9 cellular contexts compared by ENCODE assay signal in genomic region chr12:111447571-111448265, GRCh38. TPM values are rescaled to one million over a fixed set of nuclear protein-coding genes. Genes with fewer than 3 reads are reported as not detected.
DNase-seq lines count a peak whose midpoint lies in the region; ATAC-seq and TF ChIP-seq lines count a peak whose summit lies in the region.
"Had no signal": no experiment of that assay in that cellular context is flagged by ENCODE, and none has a peak within 500 bp of the region (broad histone marks: within the 10 kb centered on the region; RNA-seq: fewer than 3 reads in every experiment).

No MANE protein-coding gene starts in this region.

- no peak overlapping the region for H3K4me3 Mint-ChIP-seq in activated T-cell treated with anti-CD3 and anti-CD28 coated beads, Interleukin-2, amount 50 U/mL, for 24 hours
- H3K4me3 Mint-ChIP-seq in activated T-cell treated with anti-CD3 and anti-CD28 coated beads, Interleukin-2, amount 50 U/mL, for 4 hours, result no peak overlapping the region
- no peak overlapping the region for H3K4me3 Mint-ChIP-seq in activated CD8-positive, alpha-beta memory T cell treated with anti-CD3 and anti-CD28 coated beads, Interleukin-2, amount 10 ng/mL, durations not matched to agents 7 days and 5 days

- ATAC-seq in activated T-cell treated with anti-CD3 and anti-CD28 coated beads, Interleukin-2, amount 50 U/mL, for 4 hours, result no peak
- no peak for ATAC-seq in activated CD8-positive, alpha-beta memory T cell treated with anti-CD3 and anti-CD28 coated beads, Interleukin-2, amount 10 ng/mL, durations not matched to agents 7 days and 5 days

- H3K4me3 ChIP-seq in lower leg skin (ENCODE audit: low read depth, poor library complexity, severe bottlenecking) (no peak overlapping the region), transverse colon (no peak overlapping the region), MG63 (no peak overlapping the region)

- H3K36me3 Mint-ChIP-seq in activated T-cell treated with anti-CD3 and anti-CD28 coated beads, Interleukin-2, amount 50 U/mL, for 24 hours (ENCODE audit: low read depth), result peaks cover 84% of the 10 kb centered on the region
- H3K36me3 Mint-ChIP-seq in activated T-cell treated with anti-CD3 and anti-CD28 coated beads, Interleukin-2, amount 50 U/mL, for 4 hours (ENCODE audit: insufficient read depth), result peaks cover 37% of the 10 kb centered on the region
- H3K36me3 Mint-ChIP-seq in activated CD8-positive, alpha-beta memory T cell treated with anti-CD3 and anti-CD28 coated beads, Interleukin-2, amount 10 ng/mL, durations not matched to agents 7 days and 5 days, result peaks cover 52% of the 10 kb centered on the region

- H3K36me3 ChIP-seq in transverse colon (peaks cover 0 to 8% (median 0%) of the 10 kb centered on the region in 4 donors), MG63 (peaks cover 82% of the 10 kb centered on the region)

- no peaks in the 10 kb centered on the region for H3K9me3 Mint-ChIP-seq in activated T-cell treated with anti-CD3 and anti-CD28 coated beads, Interleukin-2, amount 50 U/mL, for 24 hours
- H3K9me3 Mint-ChIP-seq in activated T-cell treated with anti-CD3 and anti-CD28 coated beads, Interleukin-2, amount 50 U/mL, for 4 hours, result no peaks in the 10 kb centered on the region
- H3K9me3 Mint-ChIP-seq in activated CD8-positive, alpha-beta memory T cell treated with anti-CD3 and anti-CD28 coated beads, Interleukin-2, amount 10 ng/mL, durations not matched to agents 7 days and 5 days (ENCODE audit: low read depth), result no peaks in the 10 kb centered on the region

- H3K27ac Mint-ChIP-seq in activated T-cell treated with anti-CD3 and anti-CD28 coated beads, Interleukin-2, amount 50 U/mL, for 24 hours, result peak overlapping the region; percentile 66
- H3K27ac Mint-ChIP-seq in activated CD8-positive, alpha-beta memory T cell treated with anti-CD3 and anti-CD28 coated beads, Interleukin-2, amount 10 ng/mL, durations not matched to agents 7 days and 5 days, result no peak overlapping the region

- TF ChIP-seq CTCF in lower leg skin (IDR thresholded peaks at IDR 0.05) (no peak), transverse colon (IDR thresholded peaks at IDR 0.05) (no peak)

- DNase-seq in activated T-cell treated with anti-CD3 and anti-CD28 coated beads, Interleukin-2, amount 50 U/mL, for 24 hours, result no peak
- DNase-seq in activated T-cell treated with anti-CD3 and anti-CD28 coated beads, Interleukin-2, amount 50 U/mL, for 4 hours, result no peak
- DNase-seq in activated CD8-positive, alpha-beta memory T cell treated with anti-CD3 and anti-CD28 coated beads, Interleukin-2, amount 10 ng/mL, durations not matched to agents 7 days and 5 days, result peak; percentile 34
- DNase-seq in lower leg skin (ENCODE audit: low spot score in 2 of 2) (peak; percentile 11 to 83), transverse colon (no peak), MG63 (no peak), midbrain (lab: John Stamatoyannopoulos, UW) (no peak)
- no peak for DNase-seq in stimulated activated CD4-positive, alpha-beta T cell treated with anti-CD3 and anti-CD28 coated beads, Interleukin-12 subunit alpha, Interleukin-12 subunit beta, amount 100 ng/mL, for 4 hours
- DNase-seq: NCI-H1436 had no signal

- peaks cover 65% of the 10 kb centered on the region for H3K4me1 Mint-ChIP-seq in activated T-cell treated with anti-CD3 and anti-CD28 coated beads, Interleukin-2, amount 50 U/mL, for 24 hours (ENCODE audit: low read depth)
- H3K4me1 Mint-ChIP-seq in activated T-cell treated with anti-CD3 and anti-CD28 coated beads, Interleukin-2, amount 50 U/mL, for 4 hours (ENCODE audit: low read depth), result peaks cover 78% of the 10 kb centered on the region
- H3K4me1 Mint-ChIP-seq in activated CD8-positive, alpha-beta memory T cell treated with anti-CD3 and anti-CD28 coated beads, Interleukin-2, amount 10 ng/mL, durations not matched to agents 7 days and 5 days, result peaks cover 72% of the 10 kb centered on the region

- in situ Hi-C loops in transverse colon (cut with MboI; ENCODE audit: low pct_ligation_motif_present in 1 of 4, low pct_unique_long_range_greater_than_20kb in 1 of 4, low sequenced_read_pairs in 3 of 4), result loop anchor here in 2 of 4 donors (5.0 kb wide), 1 partner anchor 50 kb away; no protein-coding TSS in a partner anchor

- H3K4me1 ChIP-seq in transverse colon, result peaks cover 36 to 50% (median 41%) of the 10 kb centered on the region in 4 donors

- H3K27me3 ChIP-seq in transverse colon (no peaks in the 10 kb centered on the region), MG63 (no peaks in the 10 kb centered on the region)

- H3K27ac ChIP-seq in transverse colon, result peak overlapping the region in 3 of 4 donors; percentile 66 to 77 (median 67)

- no peaks in the 10 kb centered on the region for H3K27me3 Mint-ChIP-seq in activated T-cell treated with anti-CD3 and anti-CD28 coated beads, Interleukin-2, amount 50 U/mL, for 24 hours
- H3K27me3 Mint-ChIP-seq in activated T-cell treated with anti-CD3 and anti-CD28 coated beads, Interleukin-2, amount 50 U/mL, for 4 hours (ENCODE audit: low read depth), result no peaks in the 10 kb centered on the region
- no peaks in the 10 kb centered on the region for H3K27me3 Mint-ChIP-seq in activated CD8-positive, alpha-beta memory T cell treated with anti-CD3 and anti-CD28 coated beads, Interleukin-2, amount 10 ng/mL, durations not matched to agents 7 days and 5 days

- intact Hi-C loops in lower leg skin (cut with DNase I; ENCODE audit: low total_unique reads), result loop anchor here (5.0 kb wide), 1 partner anchor 45 kb away; no protein-coding TSS in a partner anchor
- intact Hi-C loops in transverse colon (cut with DNase I; ENCODE audit: low total_unique reads), result no loop called here

- 88 to 91% methylated on average over 26 to 28 of the region's 28 CpGs for WGBS in lower leg skin, 2 donors
- 89% methylated on average over 28 of the region's 28 CpGs; no CpG with 5 or more reads in 1 of the 2 donors for WGBS in transverse colon (ENCODE audit: low coverage in 1 of 2), 2 donors

- TF ChIP-seq EP300 in transverse colon (IDR thresholded peaks at IDR 0.05; ENCODE audit: low read depth), result no peak

- CTCF ChIA-PET in activated CD8-positive, alpha-beta memory T cell treated with anti-CD3 and anti-CD28 coated beads, Interleukin-2, amount 10 ng/mL, durations not matched to agents 7 days and 5 days (lab: Charles Lee), result interaction anchor here (1.0 to 31.7 kb wide), 3 partner anchors 17 to 45 kb away, joined by 3 to 950 read pairs (median 38); partner anchors contain the start of gene SH2B3

- no peak for TF ChIP-seq POLR2A in lower leg skin (IDR thresholded peaks at IDR 0.05)
- TF ChIP-seq POLR2A in transverse colon (IDR thresholded peaks at IDR 0.05), result no peak

- H3K9me3 ChIP-seq in transverse colon (no peaks in the 10 kb centered on the region), MG63 (no peaks in the 10 kb centered on the region)

RNA-seq across cellular contexts. Expression of gene SH2B3, which starts 42.0 kb away (rescaled TPM):
- 10 to 100 TPM; 32.7 to 37.8 (median 35.9) TPM for total RNA-seq in activated T-cell treated with anti-CD3 and anti-CD28 coated beads, Interleukin-2, amount 50 U/mL, for 4 hours
- total RNA-seq in activated CD8-positive, alpha-beta memory T cell treated with anti-CD3 and anti-CD28 coated beads, Interleukin-2, amount 10 ng/mL, durations not matched to agents 7 days and 5 days, result 10 to 100 TPM; 24.9 to 51.3 TPM
- total RNA-seq in lower leg skin (10 to 100 TPM in 1 of 4 donors, 1 to 10 TPM in 3; 6.5 to 16.1 (median 8.2) TPM), transverse colon (10 to 100 TPM; 22.3 to 99.1 (median 43.6) TPM)
- total RNA-seq in MG63 (2014; rRNA removed; shearing (Covaris generic); ENCODE audit: low replicate concordance), result 12.8 and 15.8 TPM in 2 replicates

Comparison
In these comparisons a context has a peak if more than half of its experiments do, and no peak if none do; other contexts are left out.
1. DNase-seq: peak in activated CD8-positive, alpha-beta memory T cell treated with anti-CD3 and anti-CD28 coated beads, Interleukin-2, amount 10 ng/mL, durations not matched to agents 7 days and 5 days (single experiment) and lower leg skin (2 of 2); none in activated T-cell treated with anti-CD3 and anti-CD28 coated beads, Interleukin-2, amount 50 U/mL, for 24 hours (single experiment), activated T-cell treated with anti-CD3 and anti-CD28 coated beads, Interleukin-2, amount 50 U/mL, for 4 hours (single experiment), transverse colon (single experiment), MG63 (single experiment), stimulated activated CD4-positive, alpha-beta T cell treated with anti-CD3 and anti-CD28 coated beads, Interleukin-12 subunit alpha, Interleukin-12 subunit beta, amount 100 ng/mL, for 4 hours (single experiment) and midbrain (single experiment).